In the genomic region with DNA sequence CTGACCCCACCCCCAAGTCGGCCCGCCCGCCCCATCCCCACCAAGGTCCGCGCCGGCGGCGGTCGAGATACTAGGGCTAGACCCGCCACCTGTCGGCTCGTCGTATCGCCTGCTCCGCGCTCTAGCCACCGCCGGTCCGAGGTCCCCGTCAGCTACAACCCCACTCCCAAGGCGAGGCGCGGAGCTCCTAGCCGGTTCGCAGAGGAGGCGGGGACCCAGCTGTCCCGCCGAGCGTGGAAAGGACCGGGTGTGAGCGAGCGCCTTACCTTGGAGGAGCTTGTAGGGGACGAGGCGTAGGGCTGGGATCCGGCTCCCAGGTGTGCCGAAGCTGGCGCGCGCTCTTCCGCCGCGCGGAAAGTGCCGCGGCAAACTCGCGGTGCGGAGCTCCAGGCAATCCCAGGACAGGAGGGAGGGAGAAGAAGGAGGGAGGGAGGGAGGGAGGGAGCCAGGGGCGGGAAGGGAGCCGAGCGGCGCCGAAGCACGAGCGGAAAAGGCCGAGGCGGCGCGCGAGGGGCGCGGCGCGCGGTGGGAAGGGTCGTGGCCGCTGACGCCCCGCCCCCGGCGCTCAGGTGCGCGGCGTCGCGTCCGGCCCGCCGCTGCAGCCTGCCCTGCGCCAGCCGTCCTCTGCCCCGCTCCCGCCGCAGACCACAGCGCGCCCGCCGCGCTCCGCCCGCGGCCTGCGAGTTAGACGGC, we compare ENCODE assay signal across 8 cellular contexts. TPM values are rescaled to one million over a fixed set of nuclear protein-coding genes. Genes with fewer than 3 reads are reported as not detected.
DNase-seq lines count a peak whose midpoint lies in the region; ATAC-seq and TF ChIP-seq lines count a peak whose summit lies in the region.

A gene with protein sequence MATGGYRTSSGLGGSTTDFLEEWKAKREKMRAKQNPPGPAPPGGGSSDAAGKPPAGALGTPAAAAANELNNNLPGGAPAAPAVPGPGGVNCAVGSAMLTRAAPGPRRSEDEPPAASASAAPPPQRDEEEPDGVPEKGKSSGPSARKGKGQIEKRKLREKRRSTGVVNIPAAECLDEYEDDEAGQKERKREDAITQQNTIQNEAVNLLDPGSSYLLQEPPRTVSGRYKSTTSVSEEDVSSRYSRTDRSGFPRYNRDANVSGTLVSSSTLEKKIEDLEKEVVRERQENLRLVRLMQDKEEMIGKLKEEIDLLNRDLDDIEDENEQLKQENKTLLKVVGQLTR (minus strand): TSS at position 359 of the 693 bp plus-strand sequence. CDS start 720 bp downstream, outside the sequence.

- POLR2A ChIA-PET in CD8-positive, alpha-beta T cell (lab: Charles Lee), result interaction anchor here (1.4 kb wide), 1 partner anchor 19 kb away, joined by 3 read pairs; no protein-coding TSS in a partner anchor

- peak; percentile 44 for ATAC-seq in CD8-positive, alpha-beta T cell
- ATAC-seq in GM19025 (IDR thresholded peaks at IDR 0.05; ENCODE audit: low read depth, unreplicated experiment), result peak; percentile 53
- peak; percentile 69 for ATAC-seq in HG03135 (IDR thresholded peaks at IDR 0.05; ENCODE audit: unreplicated experiment)

- intact Hi-C loops in CD8-positive, alpha-beta T cell (cut with DNase I, micrococcal nuclease), result no loop called here

- peak in 3 of 7 experiments; percentile 13 to 49 (median 22) for DNase-seq in CD8-positive, alpha-beta T cell
- DNase-seq in NCI-H2227 (lab: John Stamatoyannopoulos, UW; ENCODE audit: unreplicated experiment) (peak; percentile 94), fibroblast of villous mesenchyme (ENCODE audit: low read depth) (peak; percentile 67), nephron progenitor cell (peak; percentile 85)
- DNase-seq in activated T-cell treated with anti-CD3 and anti-CD28 coated beads, Interleukin-2, amount 50 U/mL, for 1 hour, result peak; percentile 40
- no peak for DNase-seq in central memory CD4-positive, alpha-beta T cell

- no peaks in the 10 kb centered on the region for H3K36me3 ChIP-seq in CD8-positive, alpha-beta T cell (ENCODE audit: insufficient read depth, low read length)

- H3K36me3 Mint-ChIP-seq in CD8-positive, alpha-beta T cell, result peaks cover 2% of the 10 kb centered on the region
- no peaks in the 10 kb centered on the region for H3K36me3 Mint-ChIP-seq in nephron progenitor cell (ENCODE audit: low read depth)

- H3K9me3 ChIP-seq in CD8-positive, alpha-beta T cell (ENCODE audit: low read length), result no peaks in the 10 kb centered on the region

- H3K4me3 ChIP-seq in CD8-positive, alpha-beta T cell (ENCODE audit: low read depth, low read length), result peak within 1 kb of the TSS; percentile 50
- peak within 1 kb of the TSS; percentile 90 for H3K4me3 ChIP-seq in fibroblast of villous mesenchyme (ENCODE audit: low read depth, low read length)

- H3K9me3 Mint-ChIP-seq in CD8-positive, alpha-beta T cell, result no peaks in the 10 kb centered on the region
- H3K9me3 Mint-ChIP-seq in nephron progenitor cell, result no peaks in the 10 kb centered on the region

- TF ChIP-seq CTCF in CD8-positive, alpha-beta T cell (IDR thresholded peaks at IDR 0.05), result no peak
- peak; percentile 19 for TF ChIP-seq CTCF in fibroblast of villous mesenchyme (IDR thresholded peaks at IDR 0.05; ENCODE audit: insufficient read depth, low read depth, low read length)
- no peak for TF ChIP-seq CTCF in nephron progenitor cell (IDR thresholded peaks at IDR 0.05)

- peaks cover 13% of the 10 kb centered on the region for H3K4me1 Mint-ChIP-seq in CD8-positive, alpha-beta T cell (ENCODE audit: low read depth)
- peaks cover 48% of the 10 kb centered on the region for H3K4me1 Mint-ChIP-seq in nephron progenitor cell

- peaks cover 6% of the 10 kb centered on the region for H3K27me3 ChIP-seq in CD8-positive, alpha-beta T cell (ENCODE audit: insufficient read depth, low read length)

- peaks cover 12% of the 10 kb centered on the region for H3K4me1 ChIP-seq in CD8-positive, alpha-beta T cell (ENCODE audit: insufficient read depth, low read length)

- H3K4me3 Mint-ChIP-seq in CD8-positive, alpha-beta T cell, result peak within 1 kb of the TSS; percentile 86
- peak within 1 kb of the TSS; percentile 91 for H3K4me3 Mint-ChIP-seq in nephron progenitor cell

- CTCF ChIA-PET in CD8-positive, alpha-beta T cell (lab: Charles Lee), result no interaction called here

- H3K27me3 Mint-ChIP-seq in CD8-positive, alpha-beta T cell (ENCODE audit: low read depth), result peaks cover 38% of the 10 kb centered on the region
- H3K27me3 Mint-ChIP-seq in nephron progenitor cell (ENCODE audit: low read depth, poor library complexity), result peaks cover 17% of the 10 kb centered on the region

- H3K27ac Mint-ChIP-seq in CD8-positive, alpha-beta T cell, result no peak within 1 kb of the TSS
- H3K27ac Mint-ChIP-seq in nephron progenitor cell, result peak within 1 kb of the TSS; percentile 92

- H3K27ac ChIP-seq in CD8-positive, alpha-beta T cell (ENCODE audit: low read depth, low read length), result no peak within 1 kb of the TSS

RNA-seq across cellular contexts. Expression of the gene that starts here (rescaled TPM):
- total RNA-seq in CD8-positive, alpha-beta T cell, result 1 to 10 TPM in 1 of 2 experiments, under 1 TPM in 1; 0.58 to 2.0 TPM
- 48.0 and 64.3 TPM in 2 replicates for total RNA-seq in fibroblast of villous mesenchyme

Comparison
In these comparisons a context has a peak if more than half of its experiments do, and no peak if none do; other contexts are left out.
1. RNA of the gene that starts here (total RNA-seq): 48.0 to 64.3 TPM in fibroblast of villous mesenchyme; 0.58 to 2.0 TPM in CD8-positive, alpha-beta T cell; every median in the first group is over 10 times any median in the second.
2. Peak in every context shown above with its lines, with median percentiles within 50 percentile points of each other: ATAC-seq.